20 cellular contexts compared by ENCODE assay signal in genomic region chr1:55959136-55959548, GRCh38.
DNase-seq lines count a peak whose midpoint lies in the region; ATAC-seq, FAIRE-seq and TF ChIP-seq lines count a peak whose summit lies in the region.
"Had no signal": no experiment of that assay in that cellular context is flagged by ENCODE, and none has a peak within 500 bp of the region (broad histone marks: within the 10 kb centered on the region; RNA-seq: fewer than 3 reads in every experiment).

No MANE protein-coding gene starts in this region.

- no peaks in the 10 kb centered on the region for H3K79me2 ChIP-seq in HepG2 (ENCODE audit: insufficient read depth, low read length)

- in situ Hi-C loops in HepG2 (cut with HindIII; ENCODE audit: extremely low pct_ligation_motif_present, low pct_unique_long_range_greater_than_20kb): no loop called here

- TF ChIP-seq POLR2A in HepG2 (IDR thresholded peaks at IDR 0.05; ENCODE audit: insufficient read depth in 1 of 2, low read depth in 2 of 2, low read length in 2 of 2): no peak
- TF ChIP-seq POLR2A in right lobe of liver (IDR thresholded peaks at IDR 0.05): no peak
- TF ChIP-seq POLR2A in gastroesophageal sphincter (IDR thresholded peaks at IDR 0.05): no peak

- TF ChIP-seq EP300 in HepG2 (IDR thresholded peaks at IDR 0.05; ENCODE audit: low read depth in 2 of 2, low read length in 2 of 2) (no peak), HepG2 (CRISPR knock-in tag; IDR thresholded peaks at IDR 0.05; ENCODE audit: borderline replicate concordance) (no peak), gastroesophageal sphincter (IDR thresholded peaks at IDR 0.05) (no peak)

- no peak overlapping the region for H3K27ac ChIP-seq in HepG2 (ENCODE audit: extremely low read length, insufficient read depth, low read length)
- no peak overlapping the region for H3K27ac ChIP-seq in right lobe of liver
- H3K27ac ChIP-seq in gastroesophageal sphincter: no peak overlapping the region
- H3K27ac ChIP-seq: C4-2B had no signal

- H3K9ac ChIP-seq in HepG2 (ENCODE audit: insufficient read depth, low read depth, low read length): no peak overlapping the region

- no peak overlapping the region for H3K4me3 ChIP-seq in HepG2 (replicated peaks in 1 of 3; ENCODE audit: insufficient read depth in 1 of 3, low read depth in 2 of 3, low read length in 3 of 3)
- H3K4me3 ChIP-seq in right lobe of liver: no peak overlapping the region
- H3K4me3 ChIP-seq in gastroesophageal sphincter: no peak overlapping the region

- H3K4me2 ChIP-seq in HepG2 (ENCODE audit: low read depth, low read length): no peak overlapping the region

- POLR2A ChIA-PET in HepG2 (lab: Yijun Ruan, JAX): no interaction called here

- H3K4me1 ChIP-seq in HepG2 (ENCODE audit: insufficient read depth, low read length) (no peaks in the 10 kb centered on the region), right lobe of liver (no peaks in the 10 kb centered on the region), gastroesophageal sphincter (no peaks in the 10 kb centered on the region)

- TF ChIP-seq RAD21 in HepG2 (CRISPR knock-in tag; IDR thresholded peaks at IDR 0.05): no peak

- H3K27me3 ChIP-seq in HepG2 (ENCODE audit: control insufficient read depth in 1 of 2, insufficient read depth in 2 of 2, low read length in 2 of 2) (no peaks in the 10 kb centered on the region), right lobe of liver (no peaks in the 10 kb centered on the region), gastroesophageal sphincter (no peaks in the 10 kb centered on the region)

- H4K20me1 ChIP-seq in HepG2 (ENCODE audit: insufficient read depth, low read length): no peaks in the 10 kb centered on the region

- CTCF ChIA-PET in HepG2 (lab: Yijun Ruan, JAX; ENCODE audit: low intra/inter-chr PET ratio, low total read pairs): no interaction called here

- intact Hi-C loops in HepG2 (cut with micrococcal nuclease; ENCODE audit: unreplicated experiment) (no loop called here), right lobe of liver (cut with DNase I) (no loop called here)

- TF ChIP-seq CTCF in HepG2 (CRISPR knock-in tag; IDR thresholded peaks at IDR 0.05) (no peak), right lobe of liver (IDR thresholded peaks at IDR 0.05) (no peak), gastroesophageal sphincter (IDR thresholded peaks at IDR 0.05) (no peak), GM10266 (IDR thresholded peaks at IDR 0.05; ENCODE audit: control insufficient read depth, insufficient read depth, low read depth, missing control alignments) (no peak)

- ATAC-seq in HepG2 (no peak), right lobe of liver (no peak), gastroesophageal sphincter (peak; percentile 36), HG03280 (IDR thresholded peaks at IDR 0.05; ENCODE audit: unreplicated experiment) (no peak)
- ATAC-seq: PC-3 had no signal

- no peak for DNase-seq in HepG2 (ENCODE audit: low spot score)
- no peak for DNase-seq in right lobe of liver
- DNase-seq in left kidney (ENCODE audit: low read depth, low spot score): peak; percentile 29
- DNase-seq in GM10266 (ENCODE audit: extremely low spot score): no peak
- no peak for DNase-seq in epidermal melanocyte (ENCODE audit: insufficient read length, low spot score)
- no peak for DNase-seq in OCI-M2 (lab: John Stamatoyannopoulos, UW; ENCODE audit: unreplicated experiment)
- DNase-seq: DMS53, GDM1, Kasumi-1, NCI-H1417, NCI-H1694 treated with DMSO at 0.1 percent for 48 hours, NCI-H2081 treated with DMSO at 0.1 percent for 48 hours, NCI-H446 treated with DMSO at 0.1 percent for 48 hours, NCI-H526 treated with DMSO at 0.1 percent for 48 hours, PC-3, SHP77 treated with DMSO at 0.1 percent for 48 hours had no signal

- FAIRE-seq in HepG2 (lab: Jason Lieb, UNC): no peak
- FAIRE-seq: D721Med had no signal

- H2AFZ ChIP-seq in HepG2 (ENCODE audit: low read length): no peak overlapping the region

- H3K36me3 ChIP-seq in HepG2 (replicated peaks in 1 of 2; ENCODE audit: control insufficient read depth in 1 of 2, insufficient read depth in 2 of 2, low read length in 2 of 2): no peaks in the 10 kb centered on the region
- no peaks in the 10 kb centered on the region for H3K36me3 ChIP-seq in right lobe of liver
- no peaks in the 10 kb centered on the region for H3K36me3 ChIP-seq in gastroesophageal sphincter

- BruUV-seq in HepG2 (replicated peaks; lab: Mats Ljungman, UMichigan): no TSS peak

- 1% methylated on average over 3 of the region's 3 CpGs for WGBS in HepG2 (ENCODE audit: low lambda C conversion rate)
- WGBS in right lobe of liver (ENCODE audit: insufficient coverage, low coverage, low lambda C conversion rate, missing lambda C conversion rate): 57% methylated on average over 2 of the region's 3 CpGs
- WGBS in gastroesophageal sphincter (ENCODE audit: low coverage in 1 of 2), 2 donors: 64 to 78% methylated on average over 3 of the region's 3 CpGs

- H3K9me3 ChIP-seq in HepG2 (ENCODE audit: low read length) (no peaks in the 10 kb centered on the region), right lobe of liver (no peaks in the 10 kb centered on the region), gastroesophageal sphincter (no peaks in the 10 kb centered on the region)

TF ChIP-seq in HepG2, 621 proteins besides CTCF, POLR2A, EP300 and RAD21:
- TF ChIP-seq MAFG (CRISPR knock-in tag; IDR thresholded peaks at IDR 0.05): no peak
- TF ChIP-seq MNT (IDR thresholded peaks at IDR 0.05): peak; percentile 93
